Comparison of ENCODE assay signal across 16 cellular contexts in the genomic region with DNA sequence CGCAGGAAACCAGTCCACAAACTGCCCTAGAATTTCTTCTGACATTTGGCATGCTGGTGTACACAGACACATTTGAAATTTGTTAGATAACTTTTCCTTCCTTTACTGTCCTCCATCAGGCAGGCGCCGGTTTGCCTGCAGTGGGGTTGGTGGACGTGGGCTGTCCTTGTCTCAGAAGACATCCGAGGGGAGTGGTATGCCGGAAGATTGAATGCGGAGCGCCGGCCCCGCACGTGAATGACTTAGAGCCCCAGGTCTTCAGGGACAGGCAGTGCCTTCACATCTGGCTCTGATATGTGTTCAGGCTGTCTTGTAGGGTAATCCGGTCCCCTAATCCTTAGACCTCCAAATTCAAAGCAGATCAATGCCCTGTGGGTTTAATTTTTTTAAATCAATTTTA. TPM values are rescaled to one million over a fixed set of nuclear protein-coding genes. Genes with fewer than 3 reads are reported as not detected.
A peak's percentile ranks its signal among the peaks of the same experiment; 100 is the strongest.
DNase-seq lines count a peak whose midpoint lies in the region; ATAC-seq and TF ChIP-seq lines count a peak whose summit lies in the region.
"Had no signal": no experiment of that assay in that cellular context is flagged by ENCODE, and none has a peak within 500 bp of the region (broad histone marks: within the 10 kb centered on the region; RNA-seq: fewer than 3 reads in every experiment).

No MANE protein-coding gene starts in this region.

- CTCF ChIA-PET in WTC11 (lab: Charles Lee), result no interaction called here

- no peak overlapping the region for H2BK15ac ChIP-seq in H9 (ENCODE audit: low read depth, low read length)

- H3K23ac ChIP-seq in H9 (ENCODE audit: insufficient read length, low read depth, low read length), result no peak overlapping the region

- H3K79me1 ChIP-seq in H9 (ENCODE audit: insufficient read depth, low read depth, low read length, poor library complexity, severe bottlenecking), result peaks cover 2% of the 10 kb centered on the region

- no peaks in the 10 kb centered on the region for H3K9me3 ChIP-seq in H9 (ENCODE audit: control insufficient read depth, low read depth, low read length)
- peaks cover 6% of the 10 kb centered on the region; the same call in 1 of the 2 replicates for H3K9me3 ChIP-seq in Karpas-422 (ENCODE audit: low read length)
- H3K9me3 ChIP-seq: BE2C, Caco-2 had no signal

- no peak overlapping the region for H4K8ac ChIP-seq in H9 (replicated peaks; ENCODE audit: insufficient read length, low read depth, low read length)

- no peak overlapping the region for H2BK5ac ChIP-seq in H9 (ENCODE audit: insufficient read length, low read length)

- H3K9me3 Mint-ChIP-seq in H9, result peaks cover 16 to 18% of the 10 kb centered on the region in 2 experiments
- peaks cover 12% of the 10 kb centered on the region for H3K9me3 Mint-ChIP-seq in WTC11
- H3K9me3 Mint-ChIP-seq in stimulated activated effector memory CD8-positive, alpha-beta T cell treated with anti-CD3 and anti-CD28 coated beads, Interleukin-12 subunit alpha, Interleukin-12 subunit beta, amount 100 ng/mL, for 72 hours, result no peaks in the 10 kb centered on the region
- no peaks in the 10 kb centered on the region for H3K9me3 Mint-ChIP-seq in effector memory CD8-positive, alpha-beta T cell
- H3K9me3 Mint-ChIP-seq: CD4-positive, alpha-beta memory T cell had no signal

- H3K4me3 ChIP-seq in Karpas-422 (ENCODE audit: low read length), result no peak overlapping the region
- H3K4me3 ChIP-seq: A549, HAP-1 had no signal

- H3K27ac ChIP-seq in H9 (ENCODE audit: insufficient read length, low read depth, low read length) (no peak overlapping the region), Karpas-422 (ENCODE audit: low read length) (no peak overlapping the region)
- H3K27ac ChIP-seq: A549, C4-2B had no signal

- H2AFZ ChIP-seq in H9 (ENCODE audit: low read length) (no peak overlapping the region), Karpas-422 (ENCODE audit: low read length) (no peak overlapping the region)

- H3K79me2 ChIP-seq in H9 (ENCODE audit: insufficient read depth, low read length) (no peaks in the 10 kb centered on the region), Karpas-422 (ENCODE audit: low read length) (no peaks in the 10 kb centered on the region)

- H4K91ac ChIP-seq in H9 (ENCODE audit: insufficient read length, low read depth, low read length), result no peak overlapping the region

- no peak overlapping the region for H3K56ac ChIP-seq in H9 (ENCODE audit: insufficient read length, low read depth, low read length)

- no peak overlapping the region for H2BK20ac ChIP-seq in H9 (ENCODE audit: low read depth, low read length, poor library complexity, severe bottlenecking)

- peaks cover 2% of the 10 kb centered on the region; the same call in 1 of the 2 replicates for H3K36me3 ChIP-seq in Karpas-422 (ENCODE audit: insufficient read depth, low read length)
- H3K36me3 ChIP-seq: HAP-1 had no signal

- POLR2A ChIA-PET in WTC11 (lab: Charles Lee), result no interaction called here

- no peak overlapping the region for H3K18ac ChIP-seq in H9 (ENCODE audit: insufficient read length, low read depth, low read length)

- H3K27me3 Mint-ChIP-seq in H9 (ENCODE audit: low read depth) (peaks cover 12% of the 10 kb centered on the region), WTC11 (ENCODE audit: low read depth) (no peaks in the 10 kb centered on the region)
- no peaks in the 10 kb centered on the region for H3K27me3 Mint-ChIP-seq in effector memory CD8-positive, alpha-beta T cell
- H3K27me3 Mint-ChIP-seq: CD4-positive, alpha-beta memory T cell had no signal

- H4K5ac ChIP-seq in H9 (ENCODE audit: insufficient read length, low read depth, low read length), result no peak overlapping the region

- no peak for TF ChIP-seq CTCF in H9 (conservative IDR thresholded peaks at IDR 0.05)
- TF ChIP-seq CTCF in WTC11 (IDR thresholded peaks at IDR 0.05), result no peak

- H2BK120ac ChIP-seq in H9 (ENCODE audit: low read depth, low read length, poor library complexity, severe bottlenecking), result no peak overlapping the region

- H3K27me3 ChIP-seq in H9 (ENCODE audit: insufficient read depth, low read length), result no peaks in the 10 kb centered on the region
- H3K27me3 ChIP-seq in Karpas-422 (ENCODE audit: low read length), result no peaks in the 10 kb centered on the region
- H3K27me3 ChIP-seq: BE2C had no signal

- no peak overlapping the region for H3T11ph ChIP-seq in H9 (ENCODE audit: low read length)

- H3K4me1 Mint-ChIP-seq in H9 (peaks cover 6% of the 10 kb centered on the region in 2 experiments), WTC11 (peaks cover 6% of the 10 kb centered on the region)
- peaks cover 21% of the 10 kb centered on the region for H3K4me1 Mint-ChIP-seq in stimulated activated effector memory CD8-positive, alpha-beta T cell treated with anti-CD3 and anti-CD28 coated beads, Interleukin-12 subunit alpha, Interleukin-12 subunit beta, amount 100 ng/mL, for 72 hours
- H3K4me1 Mint-ChIP-seq in effector memory CD8-positive, alpha-beta T cell (ENCODE audit: low read depth in 2 of 2), result peaks cover 12 to 16% of the 10 kb centered on the region in 2 donors

- H3K4me1 ChIP-seq in H9 (ENCODE audit: insufficient read depth, low read length) (no peaks in the 10 kb centered on the region), Karpas-422 (ENCODE audit: low read length) (peaks cover 8% of the 10 kb centered on the region)
- H3K4me1 ChIP-seq: A549, BE2C, Caco-2, HAP-1 had no signal

- H3K9me2 ChIP-seq in Karpas-422 (replicated peaks; ENCODE audit: insufficient read depth, low read length), result no peaks in the 10 kb centered on the region

- H2AK5ac ChIP-seq in H9 (ENCODE audit: insufficient read length, low read length), result no peak overlapping the region

- no peak overlapping the region for H2BK12ac ChIP-seq in H9 (ENCODE audit: insufficient read length, low read depth, low read length)

- H3K27ac Mint-ChIP-seq in H9, result peak overlapping the region in 2 of 3 experiments; percentile 33 to 59; a peak in 2 of 7 replicates
- H3K27ac Mint-ChIP-seq in WTC11, result peak overlapping the region; percentile 17; the same call in 1 of the 2 replicates
- peak overlapping the region; percentile 66 for H3K27ac Mint-ChIP-seq in stimulated activated effector memory CD8-positive, alpha-beta T cell treated with anti-CD3 and anti-CD28 coated beads, Interleukin-12 subunit alpha, Interleukin-12 subunit beta, amount 100 ng/mL, for 72 hours
- peak overlapping the region in 1 of 2 donors; percentile 45 for H3K27ac Mint-ChIP-seq in effector memory CD8-positive, alpha-beta T cell
- H3K27ac Mint-ChIP-seq: CD4-positive, alpha-beta memory T cell had no signal

- H3K9ac ChIP-seq in H9 (ENCODE audit: extremely low read depth, insufficient read length, low read length) (peak overlapping the region; percentile 15), Karpas-422 (ENCODE audit: low read length) (no peak overlapping the region)

- no peak overlapping the region for H3K4me3 Mint-ChIP-seq in H9
- no peak overlapping the region for H3K4me3 Mint-ChIP-seq in WTC11
- H3K4me3 Mint-ChIP-seq in stimulated activated effector memory CD8-positive, alpha-beta T cell treated with anti-CD3 and anti-CD28 coated beads, Interleukin-12 subunit alpha, Interleukin-12 subunit beta, amount 100 ng/mL, for 72 hours, result no peak overlapping the region
- H3K4me3 Mint-ChIP-seq in effector memory CD8-positive, alpha-beta T cell, result no peak overlapping the region
- H3K4me3 Mint-ChIP-seq: CD4-positive, alpha-beta memory T cell had no signal

- H3K36me3 Mint-ChIP-seq in H9 (ENCODE audit: insufficient read depth in 1 of 3, low read depth in 3 of 3) (peaks cover 16 to 28% (median 27%) of the 10 kb centered on the region in 3 experiments), WTC11 (peaks cover 27% of the 10 kb centered on the region)
- H3K36me3 Mint-ChIP-seq in stimulated activated effector memory CD8-positive, alpha-beta T cell treated with anti-CD3 and anti-CD28 coated beads, Interleukin-12 subunit alpha, Interleukin-12 subunit beta, amount 100 ng/mL, for 72 hours, result peaks cover 5% of the 10 kb centered on the region
- peaks cover 10% of the 10 kb centered on the region for H3K36me3 Mint-ChIP-seq in effector memory CD8-positive, alpha-beta T cell (ENCODE audit: insufficient read depth)

- DNase-seq in H9 (no peak), Karpas-422 (peak; percentile 40), WTC11 (ENCODE audit: low spot score) (no peak), NCI-H526 treated with DMSO at 0.1 percent for 48 hours (lab: John Stamatoyannopoulos, UW) (no peak), NCI-H446 treated with DMSO at 0.1 percent for 48 hours (lab: John Stamatoyannopoulos, UW) (no peak)
- DNase-seq in stimulated activated effector memory CD8-positive, alpha-beta T cell treated with anti-CD3 and anti-CD28 coated beads, Interleukin-12 subunit alpha, Interleukin-12 subunit beta, amount 100 ng/mL, for 72 hours (ENCODE audit: low spot score in 2 of 2), result no peak
- no peak for DNase-seq in effector memory CD8-positive, alpha-beta T cell
- DNase-seq: BE2C; Caco-2; CD4-positive, alpha-beta memory T cell; DMS53; GF-D8; GOT3 had no signal

- ATAC-seq in WTC11, result no peak
- no peak for ATAC-seq in stimulated activated effector memory CD8-positive, alpha-beta T cell treated with anti-CD3 and anti-CD28 coated beads, Interleukin-12 subunit alpha, Interleukin-12 subunit beta, amount 100 ng/mL, for 72 hours
- ATAC-seq in effector memory CD8-positive, alpha-beta T cell (replicated peaks), result no peak
- ATAC-seq: A549 had no signal

- no peak overlapping the region for H3K4ac ChIP-seq in H9 (ENCODE audit: low read depth, low read length)

- WGBS in H9 (ENCODE audit: extremely low coverage, insufficient read length, low lambda C conversion rate), result no CpG with 5 or more reads among the region's 12 CpGs

- H3K14ac ChIP-seq in H9 (ENCODE audit: insufficient read depth, low read length), result no peak overlapping the region; the same call in 1 of the 2 replicates

- H4K20me1 ChIP-seq in H9 (ENCODE audit: control insufficient read depth, insufficient read depth, insufficient read length) (no peaks in the 10 kb centered on the region), Karpas-422 (ENCODE audit: insufficient read depth, low read depth, low read length) (0 out of 2 replicates have a peak, but pooled peaks cover 2% of the 10 kb centered on the region)

- no peaks in the 10 kb centered on the region for H3K23me2 ChIP-seq in H9 (ENCODE audit: insufficient read length, low read depth, low read length, poor library complexity, severe bottlenecking)

- H3K4me2 ChIP-seq in H9 (ENCODE audit: insufficient read depth, insufficient read length, low read length), result no peak overlapping the region
- H3K4me2 ChIP-seq in Karpas-422 (ENCODE audit: low read depth, low read length, poor library complexity, severe bottlenecking), result no peak overlapping the region
- H3K4me2 ChIP-seq: A549 had no signal

RNA-seq across cellular contexts. Expression of a gene that starts 13.4 kb away (rescaled TPM):
- total RNA-seq in H9 (2021), result 19.1 and 20.4 TPM in 2 replicates
- total RNA-seq in Karpas-422 (2014; rRNA removed; shearing (Covaris generic); ENCODE audit: low replicate concordance), result 5.9 and 11.3 TPM in 2 replicates
- total RNA-seq in WTC11 (2021), result 22.5 to 28.0 TPM (median 26.2 TPM) in 3 replicates

RNA-seq across cellular contexts. Expression of a gene that starts 27.6 kb away (rescaled TPM):
- total RNA-seq in H9 (2021) (8.3 and 8.7 TPM in 2 replicates), WTC11 (2021) (12.3 to 18.6 TPM (median 17.3 TPM) in 3 replicates)
- total RNA-seq in Karpas-422 (2014; rRNA removed; shearing (Covaris generic); ENCODE audit: low replicate concordance), result 0.22 TPM in 1 of 2 replicates, not detected in the other

RNA-seq across cellular contexts. Expression of a gene that starts 32.9 kb away (rescaled TPM):
- 108 and 109 TPM in 2 replicates for total RNA-seq in H9 (2021)
- total RNA-seq in Karpas-422 (2014; rRNA removed; shearing (Covaris generic); ENCODE audit: low replicate concordance), result 149 and 293 TPM in 2 replicates
- total RNA-seq in WTC11 (2021), result 115 to 121 TPM (median 115 TPM) in 3 replicates

RNA-seq across cellular contexts. Expression of a gene that starts 33.5 kb away (rescaled TPM):
- total RNA-seq in H9 (2021) (58.0 and 65.5 TPM in 2 replicates), WTC11 (2021) (57.7 to 63.7 TPM (median 60.8 TPM) in 3 replicates)
- 35.7 and 64.3 TPM in 2 replicates for total RNA-seq in Karpas-422 (2014; rRNA removed; shearing (Covaris generic); ENCODE audit: low replicate concordance)

RNA-seq across cellular contexts. Expression of a gene that starts 36.4 kb away (rescaled TPM):
- total RNA-seq in H9 (2021) (0.26 and 0.42 TPM in 2 replicates), WTC11 (2021) (0.76 to 0.92 TPM (median 0.87 TPM) in 3 replicates)
- total RNA-seq in Karpas-422 (2014; rRNA removed; shearing (Covaris generic); ENCODE audit: low replicate concordance), result 3.7 and 5.9 TPM in 2 replicates
- total RNA-seq: Caco-2 had no signal
